Comparison of ENCODE assay signal across 8 cellular contexts in the genomic region with DNA sequence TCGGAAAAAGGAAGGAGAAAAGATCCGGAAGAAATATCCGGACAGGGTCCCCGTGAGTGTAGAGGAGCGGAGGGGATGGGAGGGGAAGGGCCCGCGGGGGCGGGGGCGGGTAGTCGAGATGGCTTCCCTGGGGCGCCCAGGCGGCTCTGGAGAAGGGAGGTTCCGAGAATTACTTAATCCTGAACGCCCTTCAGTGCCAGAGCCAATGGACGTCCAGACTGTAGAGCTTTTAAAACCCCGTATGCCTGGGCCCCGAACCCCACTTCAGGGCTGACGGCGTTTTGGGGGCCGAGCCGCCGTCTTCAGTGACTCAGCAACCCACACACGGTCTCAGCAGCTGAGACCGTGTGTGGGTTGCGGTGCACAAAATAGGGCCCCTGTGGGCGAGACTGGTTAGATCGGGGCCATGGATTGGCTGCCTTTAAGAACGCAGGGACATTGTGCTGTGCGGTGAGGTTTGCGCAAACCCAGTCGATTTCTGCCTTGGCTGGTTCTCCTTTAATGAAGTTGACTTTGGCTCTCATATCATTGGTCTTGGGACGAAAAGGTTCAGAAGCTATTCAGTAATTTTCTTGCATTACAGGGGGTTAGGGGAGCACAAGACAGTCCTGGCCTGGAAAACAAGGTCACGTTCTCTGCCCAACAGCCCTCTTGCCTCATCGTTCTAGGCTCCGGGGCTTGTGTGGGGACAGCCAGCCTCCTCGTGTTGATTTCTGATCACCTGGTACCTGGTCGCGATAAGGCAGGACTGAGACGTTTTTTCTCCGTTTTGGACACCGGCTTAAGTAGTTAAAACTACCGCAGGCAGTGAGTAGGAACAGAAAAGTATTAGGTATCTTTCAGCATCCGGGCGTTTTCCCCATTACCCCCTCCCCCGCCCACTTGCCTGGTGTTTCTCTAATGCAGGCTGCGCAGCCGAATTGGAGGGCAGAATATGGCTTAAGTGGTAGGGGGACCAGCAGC. TPM values are rescaled to one million over a fixed set of nuclear protein-coding genes. Genes with fewer than 3 reads are reported as not detected.
DNase-seq lines count a peak whose midpoint lies in the region; ATAC-seq, FAIRE-seq and TF ChIP-seq lines count a peak whose summit lies in the region.

No MANE protein-coding gene starts in this region.

- DNase-seq in DMS79 treated with DMSO at 0.1 percent for 48 hours (lab: John Stamatoyannopoulos, UW) = peak; percentile 37
- peak; percentile 95 for DNase-seq in GM23248
- peak; percentile 94 for DNase-seq in MV-4-11 (lab: John Stamatoyannopoulos, UW)
- peak; percentile 60 for DNase-seq in WTC11 (ENCODE audit: low spot score)
- peak; percentile 58 for DNase-seq in bronchial epithelial cell (ENCODE audit: low read depth)
- peak; percentile 68 for DNase-seq in inferior parietal cortex (ENCODE audit: extremely low spot score)
- DNase-seq in small intestine = peak; percentile 74
- no peak for DNase-seq in KG1 (lab: John Stamatoyannopoulos, UW)

- H3K27me3 ChIP-seq in GM23248 (replicated peaks; ENCODE audit: insufficient read depth) = no peaks in the 10 kb centered on the region
- H3K27me3 ChIP-seq in bronchial epithelial cell (ENCODE audit: control insufficient read depth, insufficient read depth, low read length) = no peaks in the 10 kb centered on the region
- H3K27me3 ChIP-seq in small intestine (ENCODE audit: control insufficient read depth in 2 of 2, insufficient read depth in 2 of 2, low read length in 2 of 2) = no peaks in the 10 kb centered on the region

- H3K9me3 Mint-ChIP-seq in WTC11 = no peaks in the 10 kb centered on the region

- H3K9me2 ChIP-seq in GM23248 (ENCODE audit: insufficient read depth) = no peaks in the 10 kb centered on the region

- H3K4me1 ChIP-seq in GM23248 (ENCODE audit: insufficient read depth) (peaks cover 25% of the 10 kb centered on the region), small intestine (ENCODE audit: control insufficient read depth in 2 of 2, insufficient read depth in 1 of 2, low read depth in 1 of 2, low read length in 1 of 2) (peaks cover 2% of the 10 kb centered on the region in 2 donors)

- peaks cover 8% of the 10 kb centered on the region for H3K36me3 Mint-ChIP-seq in WTC11

- peak overlapping the region; percentile 34 for H2AFZ ChIP-seq in GM23248

- H3K27ac Mint-ChIP-seq in WTC11 = peak overlapping the region; percentile 97

- no peaks in the 10 kb centered on the region for H3K9me3 ChIP-seq in GM23248 (ENCODE audit: low read depth)
- no peaks in the 10 kb centered on the region for H3K9me3 ChIP-seq in small intestine (ENCODE audit: control insufficient read depth, low read depth)

- peaks cover 21% of the 10 kb centered on the region for H3K4me1 Mint-ChIP-seq in WTC11

- H3K79me2 ChIP-seq in GM23248 (ENCODE audit: insufficient read depth) = peaks cover 47% of the 10 kb centered on the region

- POLR2A ChIA-PET in WTC11 (lab: Charles Lee) = interaction anchor here (1.0 to 1.4 kb wide), 5 partner anchors 19 to 958 kb away, joined by 3 to 12 read pairs (median 3); a partner anchor contains a TSS

- FAIRE-seq in bronchial epithelial cell (lab: Jason Lieb, UNC) (no peak), small intestine (lab: Jason Lieb, UNC) (no peak)

- H3K36me3 ChIP-seq in GM23248 (ENCODE audit: low read depth) (no peaks in the 10 kb centered on the region), bronchial epithelial cell (ENCODE audit: control insufficient read depth, insufficient read depth, low read length) (peaks cover 2% of the 10 kb centered on the region), small intestine (ENCODE audit: control insufficient read depth in 2 of 2, insufficient read depth in 2 of 2, low read length in 2 of 2) (no peaks in the 10 kb centered on the region)

- peak overlapping the region; percentile 100 for H3K27ac ChIP-seq in GM23248
- peak overlapping the region; percentile 96 to 98 for H3K27ac ChIP-seq in small intestine (ENCODE audit: low read depth in 1 of 2, low read length in 1 of 2)

- H4K20me1 ChIP-seq in GM23248 (ENCODE audit: insufficient read depth) = no peaks in the 10 kb centered on the region

- peak; percentile 44 for ATAC-seq in WTC11

- H3K27me3 Mint-ChIP-seq in WTC11 (ENCODE audit: low read depth) = no peaks in the 10 kb centered on the region; the same call in 1 of the 2 replicates

- H3F3A ChIP-seq in GM23248 (ENCODE audit: insufficient read depth) = peaks cover 28% of the 10 kb centered on the region

- H3K4me3 Mint-ChIP-seq in WTC11 = peak overlapping the region; percentile 92

- in situ Hi-C loops in GM23248 (cut with MboI) = no loop called here

- H3K4me3 ChIP-seq in GM23248 (peak overlapping the region; percentile 98), bronchial epithelial cell (ENCODE audit: low read depth, low read length) (peak overlapping the region; percentile 92), small intestine (ENCODE audit: low read depth in 1 of 2, low read length in 2 of 2) (peak overlapping the region; percentile 53 to 69)

- WGBS in GM23248 (ENCODE audit: low coverage in 1 of 2, low lambda C conversion rate in 2 of 2, missing lambda C conversion rate in 2 of 2), 2 experiments = 1% methylated on average over 42 to 46 of the region's 47 CpGs
- 0 to 1% (median 1%) methylated on average over 45 to 47 of the region's 47 CpGs for WGBS in small intestine, 3 donors

- TF ChIP-seq CTCF in WTC11 (IDR thresholded peaks at IDR 0.05) (no peak), bronchial epithelial cell (IDR thresholded peaks at IDR 0.05; ENCODE audit: insufficient read depth, low read length, severe bottlenecking) (no peak)

- peak overlapping the region; percentile 100 for H3K9ac ChIP-seq in GM23248

- CTCF ChIA-PET in WTC11 (lab: Charles Lee) = interaction anchor here (0.6 to 1.6 kb wide), 2 partner anchors 60 to 68 kb away, joined by 4 to 9 read pairs; no protein-coding TSS in a partner anchor

- peak overlapping the region; percentile 96 for H3K4me2 ChIP-seq in GM23248 (ENCODE audit: unreplicated experiment)

TF ChIP-seq in WTC11, 78 proteins besides CTCF, POLR2A, EP300 and RAD21:
- TF ChIP-seq PRRX2 (CRISPR knock-in tag; IDR thresholded peaks at IDR 0.05) (no peak), ZNF121 (CRISPR knock-in tag; IDR thresholded peaks at IDR 0.05) (peak; percentile 84), ATF1 (CRISPR knock-in tag; IDR thresholded peaks at IDR 0.05) (no peak)

RNA-seq across cellular contexts. Expression of a gene that starts 0.8 kb away (rescaled TPM):
- 98.6 and 127 TPM in 2 replicates for total RNA-seq in GM23248 (2014; rRNA removed; shearing (Covaris generic))
- 94.9 and 97.4 TPM in 2 replicates for polyA plus RNA-seq in GM23248 (2016; fragmentation: Nextera tagmentation; extraction: Ambion mirVana)
- 85.2 to 90.3 TPM (median 87.8 TPM) in 3 replicates for total RNA-seq in WTC11 (2021)
- total RNA-seq in bronchial epithelial cell = 21.3 and 32.9 TPM in 2 replicates
- polyA plus RNA-seq in small intestine = 10 to 100 TPM; 38.9 to 59.4 (median 56.6) TPM

RNA-seq across cellular contexts. Expression of a gene that starts 34.6 kb away (rescaled TPM):
- total RNA-seq in GM23248 (2014; rRNA removed; shearing (Covaris generic)) = 6.7 TPM in 1 of 2 replicates, not detected in the other
- polyA plus RNA-seq in GM23248 (2016; fragmentation: Nextera tagmentation; extraction: Ambion mirVana) (0.25 and 0.98 TPM in 2 replicates), small intestine (under 1 TPM in 1 of 3 donors, not detected in 2; 0.10 TPM)
- total RNA-seq in WTC11 (2021) (not detected in 3 replicates), bronchial epithelial cell (not detected in 2 replicates)

RNA-seq across cellular contexts. Expression of a gene that starts 41.5 kb away (rescaled TPM):
- total RNA-seq in GM23248 (2014; rRNA removed; shearing (Covaris generic)) = 6.3 and 6.8 TPM in 2 replicates
- polyA plus RNA-seq in GM23248 (2016; fragmentation: Nextera tagmentation; extraction: Ambion mirVana) (4.4 and 4.6 TPM in 2 replicates), small intestine (under 1 TPM in 2 of 3 donors, not detected in 1; 0.18 to 0.27 TPM)
- total RNA-seq in WTC11 (2021) (0.09 to 0.21 TPM in 2 of 3 replicates, not detected in the other), bronchial epithelial cell (0.38 TPM in 1 of 2 replicates, not detected in the other)
